8 cellular contexts compared by ENCODE assay signal in genomic region chr5:159207616-159208507, GRCh38.
DNase-seq lines count a peak whose midpoint lies in the region; ATAC-seq and TF ChIP-seq lines count a peak whose summit lies in the region.

No MANE protein-coding gene starts in this region.

- TF ChIP-seq CTCF in VCaP (conservative IDR thresholded peaks at IDR 0.05), result no peak

- DNase-seq in NCI-H1092 treated with DMSO at 0.1 percent for 48 hours (lab: John Stamatoyannopoulos, UW), result peak; percentile 62
- no peak for DNase-seq in NCI-H1092 (lab: John Stamatoyannopoulos, UW)
- peak; percentile 70 for DNase-seq in NCI-H2107 treated with DMSO at 0.1 percent for 48 hours (lab: John Stamatoyannopoulos, UW; ENCODE audit: unreplicated experiment)
- peak; percentile 54 to 60 for DNase-seq in T47D (ENCODE audit: low read depth in 1 of 2, low spot score in 1 of 2)
- DNase-seq in iPS-NIHi11 (ENCODE audit: low spot score), result peak; percentile 63

- peak overlapping the region; percentile 85 for H3K27ac ChIP-seq in VCaP
- H3K27ac ChIP-seq in skin epidermis, result peak overlapping the region; percentile 89 to 99 (median 95)

- ATAC-seq in HG02943 (IDR thresholded peaks at IDR 0.05; ENCODE audit: low read depth, unreplicated experiment), result peak; percentile 59

- in situ Hi-C loops in T47D (cut with HindIII; ENCODE audit: low pct_unique_long_range_greater_than_20kb, low sequenced_read_pairs), result no loop called here

- peak overlapping the region; percentile 83 to 95 (median 92) for H3K4me3 ChIP-seq in skin epidermis
